8 cellular contexts compared by ENCODE assay signal in the genomic region with DNA sequence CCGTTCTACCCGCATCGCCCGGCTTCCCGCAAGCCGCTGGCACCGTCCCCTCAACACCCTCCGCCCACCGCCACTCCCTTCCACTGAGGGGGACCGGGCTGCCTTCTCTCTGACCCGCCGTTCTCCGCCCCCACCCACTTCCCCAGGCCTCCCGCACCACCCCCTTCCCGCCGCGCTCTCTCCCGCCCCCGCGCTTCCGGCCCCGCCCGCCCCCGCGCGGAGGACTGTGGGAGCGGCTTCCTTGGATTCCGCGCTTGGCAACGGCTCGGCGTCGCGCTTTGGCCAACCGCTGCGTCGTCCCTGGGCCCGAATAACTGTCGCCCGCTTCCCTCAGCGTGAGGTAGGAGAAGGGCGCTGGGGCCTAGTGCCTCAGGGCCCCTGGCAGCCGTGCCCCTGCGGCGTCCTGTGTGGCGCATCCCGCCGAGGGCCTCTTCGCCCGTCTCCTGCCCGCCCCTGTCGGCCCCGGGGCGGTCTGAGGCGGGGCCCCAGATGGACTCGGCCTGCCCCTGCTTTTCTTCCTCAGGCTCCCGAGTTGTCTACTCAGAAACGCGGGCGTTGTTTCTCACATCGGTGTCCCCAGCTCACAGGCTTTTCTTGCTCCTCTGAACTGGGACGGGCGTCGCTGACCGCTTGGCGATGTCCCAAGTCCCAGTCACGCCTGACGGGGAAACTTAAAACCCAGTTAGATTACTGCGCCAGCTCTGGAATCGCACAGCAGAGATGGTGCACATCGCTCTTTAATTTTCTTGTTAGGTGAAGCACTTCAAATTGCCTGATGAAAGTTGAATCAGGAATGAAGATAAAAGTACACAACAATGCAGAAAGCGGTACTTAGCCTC. TPM values are rescaled to one million over a fixed set of nuclear protein-coding genes. Genes with fewer than 3 reads are reported as not detected.
A peak's percentile ranks its signal among the peaks of the same experiment; 100 is the strongest.
DNase-seq lines count a peak whose midpoint lies in the region; ATAC-seq and TF ChIP-seq lines count a peak whose summit lies in the region.

A gene with protein sequence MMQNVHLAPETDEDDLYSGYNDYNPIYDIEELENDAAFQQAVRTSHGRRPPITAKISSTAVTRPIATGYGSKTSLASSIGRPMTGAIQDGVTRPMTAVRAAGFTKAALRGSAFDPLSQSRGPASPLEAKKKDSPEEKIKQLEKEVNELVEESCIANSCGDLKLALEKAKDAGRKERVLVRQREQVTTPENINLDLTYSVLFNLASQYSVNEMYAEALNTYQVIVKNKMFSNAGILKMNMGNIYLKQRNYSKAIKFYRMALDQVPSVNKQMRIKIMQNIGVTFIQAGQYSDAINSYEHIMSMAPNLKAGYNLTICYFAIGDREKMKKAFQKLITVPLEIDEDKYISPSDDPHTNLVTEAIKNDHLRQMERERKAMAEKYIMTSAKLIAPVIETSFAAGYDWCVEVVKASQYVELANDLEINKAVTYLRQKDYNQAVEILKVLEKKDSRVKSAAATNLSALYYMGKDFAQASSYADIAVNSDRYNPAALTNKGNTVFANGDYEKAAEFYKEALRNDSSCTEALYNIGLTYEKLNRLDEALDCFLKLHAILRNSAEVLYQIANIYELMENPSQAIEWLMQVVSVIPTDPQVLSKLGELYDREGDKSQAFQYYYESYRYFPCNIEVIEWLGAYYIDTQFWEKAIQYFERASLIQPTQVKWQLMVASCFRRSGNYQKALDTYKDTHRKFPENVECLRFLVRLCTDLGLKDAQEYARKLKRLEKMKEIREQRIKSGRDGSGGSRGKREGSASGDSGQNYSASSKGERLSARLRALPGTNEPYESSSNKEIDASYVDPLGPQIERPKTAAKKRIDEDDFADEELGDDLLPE (plus strand): TSS at position 241 of the 839 bp plus-strand sequence. CDS start 7,229 bp downstream, outside the sequence.

- ATAC-seq in HG02588 (IDR thresholded peaks at IDR 0.05; ENCODE audit: unreplicated experiment) (peak; percentile 87), SK-N-SH treated with all-trans-retinoic acid at 6 μM for 48 hours (peak; percentile 94)

- DNase-seq in GM10266 (ENCODE audit: extremely low spot score) (peak; percentile 87), NCI-H1048 (lab: John Stamatoyannopoulos, UW) (peak; percentile 80), head of caudate nucleus (peak; percentile 63 to 97 (median 91)), osteoblast (ENCODE audit: insufficient read length, low spot score, missing footprints) (peak; percentile 97)

- H3K4me1 Mint-ChIP-seq in activated naive CD8-positive, alpha-beta T cell (ENCODE audit: low read depth): peaks cover 17% of the 10 kb centered on the region

- peaks cover 6% of the 10 kb centered on the region for H3K9me3 ChIP-seq in osteoblast (ENCODE audit: low read depth, low read length)

- TF ChIP-seq CTCF in GM10266 (IDR thresholded peaks at IDR 0.05; ENCODE audit: control insufficient read depth, insufficient read depth, low read depth, missing control alignments) (no peak), osteoblast (IDR thresholded peaks at IDR 0.05; ENCODE audit: extremely low read depth, low read depth, low read length) (no peak)

- peaks cover 3% of the 10 kb centered on the region for H3K9me3 Mint-ChIP-seq in activated naive CD8-positive, alpha-beta T cell (ENCODE audit: low read depth)

- peaks cover 8% of the 10 kb centered on the region for H3K36me3 Mint-ChIP-seq in activated naive CD8-positive, alpha-beta T cell

- peak within 1 kb of the TSS; percentile 97 for H3K4me2 ChIP-seq in osteoblast (ENCODE audit: insufficient read depth, low read length)

- peak within 1 kb of the TSS; percentile 83 for H3K4me3 ChIP-seq in osteoblast (ENCODE audit: insufficient read depth, low read length)

- no peaks in the 10 kb centered on the region for H3K27me3 Mint-ChIP-seq in activated naive CD8-positive, alpha-beta T cell

- H3K27ac Mint-ChIP-seq in activated naive CD8-positive, alpha-beta T cell: peak within 1 kb of the TSS; percentile 86

- H3K27me3 ChIP-seq in osteoblast (ENCODE audit: insufficient read depth, low read length): no peaks in the 10 kb centered on the region

- H3K36me3 ChIP-seq in osteoblast (ENCODE audit: insufficient read depth, low read length): no peaks in the 10 kb centered on the region

- peaks cover 5% of the 10 kb centered on the region for H3K79me2 ChIP-seq in osteoblast (ENCODE audit: insufficient read depth, low read length)

- peaks cover 13% of the 10 kb centered on the region for H3K4me1 ChIP-seq in osteoblast (ENCODE audit: insufficient read depth, low read length)

- peak within 1 kb of the TSS; percentile 91 for H2AFZ ChIP-seq in osteoblast (ENCODE audit: low read length)

- intact Hi-C loops in head of caudate nucleus (cut with DNase I): loop anchor here (5.0 to 10.0 kb wide), 2 partner anchors 52 to 135 kb away; a partner anchor contains a TSS

- H3K4me3 Mint-ChIP-seq in activated naive CD8-positive, alpha-beta T cell: peak within 1 kb of the TSS; percentile 90

- H3K27ac ChIP-seq in osteoblast (ENCODE audit: low read depth, low read length): peak within 1 kb of the TSS; percentile 94
- peak within 1 kb of the TSS; percentile 96 for H3K27ac ChIP-seq in temporal lobe (ENCODE audit: low read depth, low read length)

- H4K20me1 ChIP-seq in osteoblast (ENCODE audit: insufficient read depth, low read length): no peaks in the 10 kb centered on the region

TF ChIP-seq in SK-N-SH treated with all-trans-retinoic acid at 6 μM for 48 hours, 23 proteins besides CTCF, POLR2A, EP300 and RAD21:
- no peak for TF ChIP-seq ZNF8 (CRISPR knock-in tag; IDR thresholded peaks at IDR 0.05)
- no peak for TF ChIP-seq ESRRG (CRISPR knock-in tag; IDR thresholded peaks at IDR 0.05)
- no peak for TF ChIP-seq OSR1 (CRISPR knock-in tag; IDR thresholded peaks at IDR 0.05)
- TF ChIP-seq BACH2 (CRISPR knock-in tag; IDR thresholded peaks at IDR 0.05; ENCODE audit: borderline replicate concordance): no peak
- no peak for TF ChIP-seq ZFP30 (CRISPR knock-in tag; IDR thresholded peaks at IDR 0.05)
- no peak for TF ChIP-seq TCF4 (CRISPR knock-in tag; IDR thresholded peaks at IDR 0.05; ENCODE audit: borderline replicate concordance)
- no peak for TF ChIP-seq ZNF70 (CRISPR knock-in tag; IDR thresholded peaks at IDR 0.05)
- TF ChIP-seq PPARA (CRISPR knock-in tag; IDR thresholded peaks at IDR 0.05; ENCODE audit: borderline replicate concordance): no peak
- TF ChIP-seq SNAI2 (CRISPR knock-in tag; IDR thresholded peaks at IDR 0.05): no peak
- no peak for TF ChIP-seq ZC3H10 (CRISPR knock-in tag; IDR thresholded peaks at IDR 0.05)
- TF ChIP-seq RARB (CRISPR knock-in tag; IDR thresholded peaks at IDR 0.05): no peak
- no peak for TF ChIP-seq TOX (CRISPR knock-in tag; IDR thresholded peaks at IDR 0.05; ENCODE audit: borderline replicate concordance)
- TF ChIP-seq ZFP3 (CRISPR knock-in tag; IDR thresholded peaks at IDR 0.05): no peak
- no peak for TF ChIP-seq ISL1 (CRISPR knock-in tag; IDR thresholded peaks at IDR 0.05)
- no peak for TF ChIP-seq ARNTL (CRISPR knock-in tag; IDR thresholded peaks at IDR 0.05; ENCODE audit: borderline replicate concordance, low read depth)
- no peak for TF ChIP-seq CSDC2 (CRISPR knock-in tag; IDR thresholded peaks at IDR 0.05)
- TF ChIP-seq GLIS3 (CRISPR knock-in tag; IDR thresholded peaks at IDR 0.05): no peak
- TF ChIP-seq, protein P1, sequence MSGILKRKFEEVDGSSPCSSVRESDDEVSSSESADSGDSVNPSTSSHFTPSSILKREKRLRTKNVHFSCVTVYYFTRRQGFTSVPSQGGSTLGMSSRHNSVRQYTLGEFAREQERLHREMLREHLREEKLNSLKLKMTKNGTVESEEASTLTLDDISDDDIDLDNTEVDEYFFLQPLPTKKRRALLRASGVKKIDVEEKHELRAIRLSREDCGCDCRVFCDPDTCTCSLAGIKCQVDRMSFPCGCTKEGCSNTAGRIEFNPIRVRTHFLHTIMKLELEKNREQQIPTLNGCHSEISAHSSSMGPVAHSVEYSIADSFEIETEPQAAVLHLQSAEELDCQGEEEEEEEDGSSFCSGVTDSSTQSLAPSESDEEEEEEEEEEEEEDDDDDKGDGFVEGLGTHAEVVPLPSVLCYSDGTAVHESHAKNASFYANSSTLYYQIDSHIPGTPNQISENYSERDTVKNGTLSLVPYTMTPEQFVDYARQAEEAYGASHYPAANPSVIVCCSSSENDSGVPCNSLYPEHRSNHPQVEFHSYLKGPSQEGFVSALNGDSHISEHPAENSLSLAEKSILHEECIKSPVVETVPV (CRISPR knock-in tag; IDR thresholded peaks at IDR 0.05): no peak
- TF ChIP-seq, protein P2, sequence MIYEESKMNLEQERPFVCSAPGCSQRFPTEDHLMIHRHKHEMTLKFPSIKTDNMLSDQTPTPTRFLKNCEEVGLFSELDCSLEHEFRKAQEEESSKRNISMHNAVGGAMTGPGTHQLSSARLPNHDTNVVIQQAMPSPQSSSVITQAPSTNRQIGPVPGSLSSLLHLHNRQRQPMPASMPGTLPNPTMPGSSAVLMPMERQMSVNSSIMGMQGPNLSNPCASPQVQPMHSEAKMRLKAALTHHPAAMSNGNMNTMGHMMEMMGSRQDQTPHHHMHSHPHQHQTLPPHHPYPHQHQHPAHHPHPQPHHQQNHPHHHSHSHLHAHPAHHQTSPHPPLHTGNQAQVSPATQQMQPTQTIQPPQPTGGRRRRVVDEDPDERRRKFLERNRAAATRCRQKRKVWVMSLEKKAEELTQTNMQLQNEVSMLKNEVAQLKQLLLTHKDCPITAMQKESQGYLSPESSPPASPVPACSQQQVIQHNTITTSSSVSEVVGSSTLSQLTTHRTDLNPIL (CRISPR knock-in tag; IDR thresholded peaks at IDR 0.05; ENCODE audit: low read depth): no peak
TF ChIP-seq in SK-N-SH treated with all-trans-retinoic acid at 6 μM for 48 hours: peak in this region for 0.

RNA-seq across cellular contexts. Expression of the gene that starts here (rescaled TPM):
- total RNA-seq in osteoblast (20.3 and 20.9 TPM in 2 replicates), temporal lobe (20.2 TPM)

Comparison
In these comparisons a context has a peak if more than half of its experiments do, and no peak if none do; other contexts are left out.
1. Peak in every context shown above with its lines: DNase-seq, ATAC-seq, H3K4me3 ChIP-seq and H3K27ac ChIP-seq.